ENCODE assay signal across 9 cellular contexts in genomic region chr5:78534148-78535009, GRCh38.
DNase-seq lines count a peak whose midpoint lies in the region; ATAC-seq and TF ChIP-seq lines count a peak whose summit lies in the region.
"Had no signal": no experiment of that assay in that cellular context is flagged by ENCODE, and none has a peak within 500 bp of the region (broad histone marks: within the 10 kb centered on the region; RNA-seq: fewer than 3 reads in every experiment).

No MANE protein-coding gene starts in this region.

- WGBS in HUES64: 92% methylated on average over 26 of the region's 26 CpGs
- 83 to 84% methylated on average over 26 of the region's 26 CpGs for WGBS in lung, 2 donors
- whole genome bisulfite sequencing in suprapubic skin: 82% methylated on average over 16 of the region's 26 CpGs

- DNase-seq in lung (ENCODE audit: low spot score) (no peak), suprapubic skin (ENCODE audit: low spot score in 2 of 2) (peak in 1 of 2 donors; percentile 77), NCI-H1417 (lab: John Stamatoyannopoulos, UW) (no peak), NCI-H2107 treated with DMSO at 0.1 percent for 48 hours (lab: John Stamatoyannopoulos, UW; ENCODE audit: unreplicated experiment) (no peak), NCI-H345 (lab: John Stamatoyannopoulos, UW) (no peak)
- DNase-seq: activated naive CD8-positive, alpha-beta T cell treated with anti-CD3 and anti-CD28 coated beads, Interleukin-2, amount 10 ng/mL, durations not matched to agents 7 days and 5 days had no signal

- H3K9ac ChIP-seq in HUES64 (ENCODE audit: low read depth, low read length): no peak overlapping the region

- H3K27ac ChIP-seq in HUES64 (ENCODE audit: low read depth, low read length) (peak overlapping the region; percentile 28; the same call in 1 of the 2 replicates), lung (ENCODE audit: low read depth in 1 of 2, low read length in 1 of 2) (peak overlapping the region; percentile 24 to 33), suprapubic skin (peak overlapping the region; percentile 81)

- H3K36me3 ChIP-seq in HUES64 (ENCODE audit: insufficient read depth, low read length) (no peaks in the 10 kb centered on the region), lung (ENCODE audit: control insufficient read depth in 2 of 2, insufficient read depth in 2 of 2, low read length in 2 of 2) (no peaks in the 10 kb centered on the region), suprapubic skin (no peaks in the 10 kb centered on the region)

- no peaks in the 10 kb centered on the region for H3K9me3 Mint-ChIP-seq in dendritic cell treated with granulocyte-macrophage colony-stimulating factor and Interleukin-4, amounts not matched to agents 40 ng/mL and 50 ng/mL, for 4 days
- H3K9me3 Mint-ChIP-seq: activated naive CD8-positive, alpha-beta T cell treated with anti-CD3 and anti-CD28 coated beads, Interleukin-2, amount 10 ng/mL, durations not matched to agents 7 days and 5 days had no signal

- H3K4me1 ChIP-seq in HUES64 (ENCODE audit: insufficient read depth, low read length) (0 out of 2 replicates have a peak, but pooled peaks cover 12% of the 10 kb centered on the region), lung (ENCODE audit: control insufficient read depth in 2 of 2, insufficient read depth in 2 of 2, low read length in 2 of 2) (no peaks in the 10 kb centered on the region), suprapubic skin (peaks cover 22% of the 10 kb centered on the region)

- TF ChIP-seq POLR2A in suprapubic skin (IDR thresholded peaks at IDR 0.05): peak in 1 of 2 donors; percentile 30

- H3K9me3 ChIP-seq in HUES64 (ENCODE audit: insufficient read depth, low read depth, low read length) (no peaks in the 10 kb centered on the region), lung (ENCODE audit: control insufficient read depth in 2 of 2, insufficient read depth in 1 of 2, low read length in 1 of 2) (no peaks in the 10 kb centered on the region), suprapubic skin (no peaks in the 10 kb centered on the region)

- H3K4me3 ChIP-seq in HUES64 (ENCODE audit: low read length): no peak overlapping the region
- H3K4me3 ChIP-seq in lung: no peak overlapping the region
- H3K4me3 ChIP-seq in suprapubic skin: no peak overlapping the region

- intact Hi-C loops in dendritic cell treated with granulocyte-macrophage colony-stimulating factor and Interleukin-4, amounts not matched to agents 40 ng/mL and 50 ng/mL, for 4 days (cut with micrococcal nuclease): loop anchor here (5.0 kb wide), 1 partner anchor 62 kb away; no protein-coding TSS in a partner anchor

- peak overlapping the region; percentile 49 for H3K4me3 Mint-ChIP-seq in dendritic cell treated with granulocyte-macrophage colony-stimulating factor and Interleukin-4, amounts not matched to agents 40 ng/mL and 50 ng/mL, for 4 days
- H3K4me3 Mint-ChIP-seq: activated naive CD8-positive, alpha-beta T cell treated with anti-CD3 and anti-CD28 coated beads, Interleukin-2, amount 10 ng/mL, durations not matched to agents 7 days and 5 days had no signal

- no peak for TF ChIP-seq EP300 in suprapubic skin (IDR thresholded peaks at IDR 0.05)

- TF ChIP-seq CTCF in lung (IDR thresholded peaks at IDR 0.05; ENCODE audit: control extremely low read depth, extremely low read depth) (no peak), suprapubic skin (IDR thresholded peaks at IDR 0.05) (no peak)

- no peaks in the 10 kb centered on the region for H3K27me3 Mint-ChIP-seq in dendritic cell treated with granulocyte-macrophage colony-stimulating factor and Interleukin-4, amounts not matched to agents 40 ng/mL and 50 ng/mL, for 4 days
- H3K27me3 Mint-ChIP-seq: activated naive CD8-positive, alpha-beta T cell treated with anti-CD3 and anti-CD28 coated beads, Interleukin-2, amount 10 ng/mL, durations not matched to agents 7 days and 5 days had no signal

- ATAC-seq in lung (ENCODE audit: insufficient read depth, low FRiP score) (peak; percentile 13), HG02938 (IDR thresholded peaks at IDR 0.05; ENCODE audit: unreplicated experiment) (no peak)

- H3K36me3 Mint-ChIP-seq in dendritic cell treated with granulocyte-macrophage colony-stimulating factor and Interleukin-4, amounts not matched to agents 40 ng/mL and 50 ng/mL, for 4 days (ENCODE audit: low read depth): peaks cover 52% of the 10 kb centered on the region
- H3K36me3 Mint-ChIP-seq: activated naive CD8-positive, alpha-beta T cell treated with anti-CD3 and anti-CD28 coated beads, Interleukin-2, amount 10 ng/mL, durations not matched to agents 7 days and 5 days had no signal

- H3K4me1 Mint-ChIP-seq in dendritic cell treated with granulocyte-macrophage colony-stimulating factor and Interleukin-4, amounts not matched to agents 40 ng/mL and 50 ng/mL, for 4 days (ENCODE audit: low read depth): peaks cover 85% of the 10 kb centered on the region

- peak overlapping the region; percentile 99 for H3K27ac Mint-ChIP-seq in dendritic cell treated with granulocyte-macrophage colony-stimulating factor and Interleukin-4, amounts not matched to agents 40 ng/mL and 50 ng/mL, for 4 days
- H3K27ac Mint-ChIP-seq: activated naive CD8-positive, alpha-beta T cell treated with anti-CD3 and anti-CD28 coated beads, Interleukin-2, amount 10 ng/mL, durations not matched to agents 7 days and 5 days had no signal

- H3K27me3 ChIP-seq in HUES64 (ENCODE audit: insufficient read depth, low read length): no peaks in the 10 kb centered on the region
- H3K27me3 ChIP-seq in lung (ENCODE audit: control insufficient read depth, insufficient read depth): no peaks in the 10 kb centered on the region
- no peaks in the 10 kb centered on the region for H3K27me3 ChIP-seq in suprapubic skin

Comparison
In these comparisons a context has a peak if more than half of its experiments do, and no peak if none do; other contexts are left out.
1. H3K27ac ChIP-seq: peak in every context shown above with its lines; median percentile 81 in suprapubic skin; 28 in lung; 28 in HUES64.